ENCODE assay signal across 20 cellular contexts in the genomic region with DNA sequence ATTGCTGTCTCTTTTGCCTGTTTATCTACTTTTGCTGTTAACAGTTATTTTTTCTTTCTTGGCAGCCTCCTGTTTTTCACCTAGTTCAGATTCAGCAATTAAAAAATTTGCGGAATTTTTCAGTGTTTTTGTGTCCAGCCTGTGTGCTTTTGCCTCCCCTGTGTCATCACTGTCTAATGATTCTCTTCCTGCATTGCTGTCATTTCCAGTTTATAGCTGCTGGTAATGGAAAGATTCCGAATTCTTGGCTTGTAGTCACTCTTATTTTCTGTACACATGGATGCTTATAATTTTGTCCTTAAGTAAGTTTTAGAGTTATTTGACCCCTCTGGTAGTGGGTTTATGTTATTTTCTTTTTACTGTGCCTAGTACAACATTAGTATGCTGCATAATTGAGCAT. TPM values are rescaled to one million over a fixed set of nuclear protein-coding genes. Genes with fewer than 3 reads are reported as not detected.
DNase-seq lines count a peak whose midpoint lies in the region; TF ChIP-seq lines count a peak whose summit lies in the region.
"Had no signal": no experiment of that assay in that cellular context is flagged by ENCODE, and none has a peak within 500 bp of the region (broad histone marks: within the 10 kb centered on the region; RNA-seq: fewer than 3 reads in every experiment).

No MANE protein-coding gene starts in this region.

- peak overlapping the region; percentile 80 for H3K27ac Mint-ChIP-seq in activated naive CD4-positive, alpha-beta T cell treated with anti-CD3 and anti-CD28 coated beads, Interleukin-2, amount 50 U/mL, for 24 hours
- H3K27ac Mint-ChIP-seq: B cell had no signal

- peaks cover 10% of the 10 kb centered on the region for H3K36me3 Mint-ChIP-seq in activated naive CD4-positive, alpha-beta T cell treated with anti-CD3 and anti-CD28 coated beads, Interleukin-2, amount 50 U/mL, for 24 hours

- DNase-seq in activated naive CD4-positive, alpha-beta T cell treated with Interleukin-2 at 50 U/mL for 16 hours = no peak
- DNase-seq in fibroblast of villous mesenchyme (ENCODE audit: low read depth) (peak; percentile 9), H4 (ENCODE audit: low spot score) (no peak)
- no peak for DNase-seq in effector memory CD4-positive, alpha-beta T cell
- DNase-seq: AML-193; CD4-positive, alpha-beta memory T cell; CD8-positive, alpha-beta memory T cell; COR-L47; DMS 273 treated with DMSO at 0.1 percent for 48 hours; DMS153; DMS53; DMS79; DND-41; GF-D8 had no signal

- peaks cover 20% of the 10 kb centered on the region for H3K36me3 ChIP-seq in effector memory CD4-positive, alpha-beta T cell (ENCODE audit: control insufficient read depth, insufficient read depth, low read length)

- no peaks in the 10 kb centered on the region for H3K4me1 ChIP-seq in effector memory CD4-positive, alpha-beta T cell (ENCODE audit: control insufficient read depth, insufficient read depth, low read length, poor library complexity, severe bottlenecking)
- H3K4me1 ChIP-seq: BLaER1 treated with 17β-estradiol and CSF1 and Interleukin-3, amounts not matched to agents 10 nM and 100 nM had no signal

- no peaks in the 10 kb centered on the region for H3K9me3 Mint-ChIP-seq in activated naive CD4-positive, alpha-beta T cell treated with anti-CD3 and anti-CD28 coated beads, Interleukin-2, amount 50 U/mL, for 24 hours
- H3K9me3 Mint-ChIP-seq: CD4-positive, alpha-beta memory T cell; CD8-positive, alpha-beta memory T cell had no signal

- no peak overlapping the region for H3K4me3 ChIP-seq in fibroblast of villous mesenchyme (ENCODE audit: low read depth, low read length)
- no peak overlapping the region for H3K4me3 ChIP-seq in effector memory CD4-positive, alpha-beta T cell (ENCODE audit: insufficient read depth, low read depth, low read length, poor library complexity, severe bottlenecking)
- H3K4me3 ChIP-seq: A549; BLaER1 treated with 17β-estradiol and CSF1 and Interleukin-3, amounts not matched to agents 10 nM and 100 nM had no signal

- TF ChIP-seq CTCF in fibroblast of villous mesenchyme (IDR thresholded peaks at IDR 0.05; ENCODE audit: insufficient read depth, low read depth, low read length) = no peak

- H3K27ac ChIP-seq in effector memory CD4-positive, alpha-beta T cell (ENCODE audit: insufficient read depth, low read length, poor library complexity, severe bottlenecking) = no peak overlapping the region
- H3K27ac ChIP-seq: 22Rv1; A549; BLaER1 treated with 17β-estradiol and CSF1 and Interleukin-3, amounts not matched to agents 10 nM and 100 nM; C4-2B had no signal

- peaks cover 24% of the 10 kb centered on the region for H3K4me1 Mint-ChIP-seq in activated naive CD4-positive, alpha-beta T cell treated with anti-CD3 and anti-CD28 coated beads, Interleukin-2, amount 50 U/mL, for 24 hours

- H3K9me3 ChIP-seq in effector memory CD4-positive, alpha-beta T cell (ENCODE audit: control insufficient read depth, low read length) = no peaks in the 10 kb centered on the region
- H3K9me3 ChIP-seq: A549; BLaER1 treated with 17β-estradiol and CSF1 and Interleukin-3, amounts not matched to agents 10 nM and 100 nM had no signal

- H3K27me3 ChIP-seq in effector memory CD4-positive, alpha-beta T cell (replicated peaks; ENCODE audit: control insufficient read depth, insufficient read depth, low read length, poor library complexity, severe bottlenecking) = no peaks in the 10 kb centered on the region
- H3K27me3 ChIP-seq: BLaER1 treated with 17β-estradiol and CSF1 and Interleukin-3, amounts not matched to agents 10 nM and 100 nM had no signal

- no peak overlapping the region for H3K4me3 Mint-ChIP-seq in activated naive CD4-positive, alpha-beta T cell treated with anti-CD3 and anti-CD28 coated beads, Interleukin-2, amount 50 U/mL, for 24 hours
- H3K4me3 Mint-ChIP-seq: B cell; CD8-positive, alpha-beta memory T cell had no signal

- no peaks in the 10 kb centered on the region for H3K27me3 Mint-ChIP-seq in activated naive CD4-positive, alpha-beta T cell treated with anti-CD3 and anti-CD28 coated beads, Interleukin-2, amount 50 U/mL, for 24 hours
- H3K27me3 Mint-ChIP-seq: B cell; CD4-positive, alpha-beta memory T cell; CD8-positive, alpha-beta memory T cell had no signal

RNA-seq across cellular contexts. Expression of a gene that starts 25.1 kb away (rescaled TPM):
- 67.6 and 75.6 TPM in 2 replicates for total RNA-seq in fibroblast of villous mesenchyme
- 163 and 181 TPM in 2 replicates for total RNA-seq in H4 (2014; rRNA removed; shearing (Covaris generic))

RNA-seq across cellular contexts. Expression of a gene that starts 50.7 kb away (rescaled TPM):
- total RNA-seq in fibroblast of villous mesenchyme = under 0.01 and 1.3 TPM in 2 replicates
- 1.3 and 2.2 TPM in 2 replicates for total RNA-seq in H4 (2014; rRNA removed; shearing (Covaris generic))
